ENCODE assay signal across 1 cellular context in the genomic region with DNA sequence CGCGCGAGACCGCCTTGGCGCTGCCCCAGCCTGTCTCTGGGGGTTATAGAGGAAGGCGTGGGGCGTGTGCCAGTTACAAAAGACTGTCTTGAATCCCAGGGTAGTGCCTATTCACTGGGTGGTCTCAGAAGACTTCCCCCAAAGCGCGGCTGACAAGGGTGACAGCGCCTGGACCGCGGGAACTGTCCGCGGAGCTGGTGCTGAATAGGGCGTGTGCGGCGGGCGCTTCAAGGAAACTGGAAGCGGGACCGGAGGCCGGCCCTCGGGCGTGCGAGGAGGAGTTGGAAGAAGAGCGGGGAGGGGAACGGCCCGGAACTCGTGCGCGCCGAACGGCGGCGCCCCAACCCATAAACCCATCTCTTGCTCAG.
TF ChIP-seq lines count a peak whose summit lies in the region.

No MANE protein-coding gene starts in this region.

TF ChIP-seq in HepG2, 621 proteins besides CTCF, POLR2A, EP300 and RAD21 (continued from another document and continues in another):
- TF ChIP-seq, protein P1, sequence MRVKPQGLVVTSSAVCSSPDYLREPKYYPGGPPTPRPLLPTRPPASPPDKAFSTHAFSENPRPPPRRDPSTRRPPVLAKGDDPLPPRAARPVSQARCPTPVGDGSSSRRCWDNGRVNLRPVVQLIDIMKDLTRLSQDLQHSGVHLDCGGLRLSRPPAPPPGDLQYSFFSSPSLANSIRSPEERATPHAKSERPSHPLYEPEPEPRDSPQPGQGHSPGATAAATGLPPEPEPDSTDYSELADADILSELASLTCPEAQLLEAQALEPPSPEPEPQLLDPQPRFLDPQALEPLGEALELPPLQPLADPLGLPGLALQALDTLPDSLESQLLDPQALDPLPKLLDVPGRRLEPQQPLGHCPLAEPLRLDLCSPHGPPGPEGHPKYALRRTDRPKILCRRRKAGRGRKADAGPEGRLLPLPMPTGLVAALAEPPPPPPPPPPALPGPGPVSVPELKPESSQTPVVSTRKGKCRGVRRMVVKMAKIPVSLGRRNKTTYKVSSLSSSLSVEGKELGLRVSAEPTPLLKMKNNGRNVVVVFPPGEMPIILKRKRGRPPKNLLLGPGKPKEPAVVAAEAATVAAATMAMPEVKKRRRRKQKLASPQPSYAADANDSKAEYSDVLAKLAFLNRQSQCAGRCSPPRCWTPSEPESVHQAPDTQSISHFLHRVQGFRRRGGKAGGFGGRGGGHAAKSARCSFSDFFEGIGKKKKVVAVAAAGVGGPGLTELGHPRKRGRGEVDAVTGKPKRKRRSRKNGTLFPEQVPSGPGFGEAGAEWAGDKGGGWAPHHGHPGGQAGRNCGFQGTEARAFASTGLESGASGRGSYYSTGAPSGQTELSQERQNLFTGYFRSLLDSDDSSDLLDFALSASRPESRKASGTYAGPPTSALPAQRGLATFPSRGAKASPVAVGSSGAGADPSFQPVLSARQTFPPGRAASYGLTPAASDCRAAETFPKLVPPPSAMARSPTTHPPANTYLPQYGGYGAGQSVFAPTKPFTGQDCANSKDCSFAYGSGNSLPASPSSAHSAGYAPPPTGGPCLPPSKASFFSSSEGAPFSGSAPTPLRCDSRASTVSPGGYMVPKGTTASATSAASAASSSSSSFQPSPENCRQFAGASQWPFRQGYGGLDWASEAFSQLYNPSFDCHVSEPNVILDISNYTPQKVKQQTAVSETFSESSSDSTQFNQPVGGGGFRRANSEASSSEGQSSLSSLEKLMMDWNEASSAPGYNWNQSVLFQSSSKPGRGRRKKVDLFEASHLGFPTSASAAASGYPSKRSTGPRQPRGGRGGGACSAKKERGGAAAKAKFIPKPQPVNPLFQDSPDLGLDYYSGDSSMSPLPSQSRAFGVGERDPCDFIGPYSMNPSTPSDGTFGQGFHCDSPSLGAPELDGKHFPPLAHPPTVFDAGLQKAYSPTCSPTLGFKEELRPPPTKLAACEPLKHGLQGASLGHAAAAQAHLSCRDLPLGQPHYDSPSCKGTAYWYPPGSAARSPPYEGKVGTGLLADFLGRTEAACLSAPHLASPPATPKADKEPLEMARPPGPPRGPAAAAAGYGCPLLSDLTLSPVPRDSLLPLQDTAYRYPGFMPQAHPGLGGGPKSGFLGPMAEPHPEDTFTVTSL (CRISPR knock-in tag; IDR thresholded peaks at IDR 0.05; ENCODE audit: borderline replicate concordance), result no peak
- peak; percentile 97 for TF ChIP-seq KLF15 (CRISPR knock-in tag; IDR thresholded peaks at IDR 0.05; ENCODE audit: borderline replicate concordance)
- TF ChIP-seq ZNF484 (CRISPR knock-in tag; IDR thresholded peaks at IDR 0.05; ENCODE audit: borderline replicate concordance, low read depth), result no peak
- TF ChIP-seq ZNF431 (CRISPR knock-in tag; IDR thresholded peaks at IDR 0.05; ENCODE audit: borderline replicate concordance, low read depth), result peak; percentile 85; the same call in 1 of the 2 replicates
- TF ChIP-seq IRF2 (CRISPR knock-in tag; IDR thresholded peaks at IDR 0.05), result peak; percentile 67; the same call in 1 of the 2 replicates
- TF ChIP-seq, protein P2, sequence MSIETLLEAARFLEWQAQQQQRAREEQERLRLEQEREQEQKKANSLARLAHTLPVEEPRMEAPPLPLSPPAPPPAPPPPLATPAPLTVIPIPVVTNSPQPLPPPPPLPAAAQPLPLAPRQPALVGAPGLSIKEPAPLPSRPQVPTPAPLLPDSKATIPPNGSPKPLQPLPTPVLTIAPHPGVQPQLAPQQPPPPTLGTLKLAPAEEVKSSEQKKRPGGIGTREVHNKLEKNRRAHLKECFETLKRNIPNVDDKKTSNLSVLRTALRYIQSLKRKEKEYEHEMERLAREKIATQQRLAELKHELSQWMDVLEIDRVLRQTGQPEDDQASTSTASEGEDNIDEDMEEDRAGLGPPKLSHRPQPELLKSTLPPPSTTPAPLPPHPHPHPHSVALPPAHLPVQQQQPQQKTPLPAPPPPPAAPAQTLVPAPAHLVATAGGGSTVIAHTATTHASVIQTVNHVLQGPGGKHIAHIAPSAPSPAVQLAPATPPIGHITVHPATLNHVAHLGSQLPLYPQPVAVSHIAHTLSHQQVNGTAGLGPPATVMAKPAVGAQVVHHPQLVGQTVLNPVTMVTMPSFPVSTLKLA (IDR thresholded peaks at IDR 0.05), result no peak
- no peak for TF ChIP-seq ZNF546 (CRISPR knock-in tag; conservative IDR thresholded peaks at IDR 0.05)
- TF ChIP-seq NFATC3 (CRISPR knock-in tag; IDR thresholded peaks at IDR 0.05), result no peak
- TF ChIP-seq, protein P3, sequence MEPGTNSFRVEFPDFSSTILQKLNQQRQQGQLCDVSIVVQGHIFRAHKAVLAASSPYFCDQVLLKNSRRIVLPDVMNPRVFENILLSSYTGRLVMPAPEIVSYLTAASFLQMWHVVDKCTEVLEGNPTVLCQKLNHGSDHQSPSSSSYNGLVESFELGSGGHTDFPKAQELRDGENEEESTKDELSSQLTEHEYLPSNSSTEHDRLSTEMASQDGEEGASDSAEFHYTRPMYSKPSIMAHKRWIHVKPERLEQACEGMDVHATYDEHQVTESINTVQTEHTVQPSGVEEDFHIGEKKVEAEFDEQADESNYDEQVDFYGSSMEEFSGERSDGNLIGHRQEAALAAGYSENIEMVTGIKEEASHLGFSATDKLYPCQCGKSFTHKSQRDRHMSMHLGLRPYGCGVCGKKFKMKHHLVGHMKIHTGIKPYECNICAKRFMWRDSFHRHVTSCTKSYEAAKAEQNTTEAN (CRISPR knock-in tag; conservative IDR thresholded peaks at IDR 0.05), result peak; percentile 92
- TF ChIP-seq, protein P4, sequence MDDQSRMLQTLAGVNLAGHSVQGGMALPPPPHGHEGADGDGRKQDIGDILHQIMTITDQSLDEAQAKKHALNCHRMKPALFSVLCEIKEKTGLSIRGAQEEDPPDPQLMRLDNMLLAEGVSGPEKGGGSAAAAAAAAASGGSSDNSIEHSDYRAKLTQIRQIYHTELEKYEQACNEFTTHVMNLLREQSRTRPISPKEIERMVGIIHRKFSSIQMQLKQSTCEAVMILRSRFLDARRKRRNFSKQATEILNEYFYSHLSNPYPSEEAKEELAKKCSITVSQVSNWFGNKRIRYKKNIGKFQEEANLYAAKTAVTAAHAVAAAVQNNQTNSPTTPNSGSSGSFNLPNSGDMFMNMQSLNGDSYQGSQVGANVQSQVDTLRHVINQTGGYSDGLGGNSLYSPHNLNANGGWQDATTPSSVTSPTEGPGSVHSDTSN (CRISPR knock-in tag; IDR thresholded peaks at IDR 0.05; ENCODE audit: borderline replicate concordance), result peak; percentile 88; the same call in 1 of the 2 replicates
- TF ChIP-seq ZMYM3 (CRISPR knock-in tag; IDR thresholded peaks at IDR 0.05), result no peak
- TF ChIP-seq, protein P5, sequence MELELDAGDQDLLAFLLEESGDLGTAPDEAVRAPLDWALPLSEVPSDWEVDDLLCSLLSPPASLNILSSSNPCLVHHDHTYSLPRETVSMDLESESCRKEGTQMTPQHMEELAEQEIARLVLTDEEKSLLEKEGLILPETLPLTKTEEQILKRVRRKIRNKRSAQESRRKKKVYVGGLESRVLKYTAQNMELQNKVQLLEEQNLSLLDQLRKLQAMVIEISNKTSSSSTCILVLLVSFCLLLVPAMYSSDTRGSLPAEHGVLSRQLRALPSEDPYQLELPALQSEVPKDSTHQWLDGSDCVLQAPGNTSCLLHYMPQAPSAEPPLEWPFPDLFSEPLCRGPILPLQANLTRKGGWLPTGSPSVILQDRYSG (CRISPR knock-in tag; IDR thresholded peaks at IDR 0.05), result peak; percentile 92; the same call in 1 of the 2 replicates
- TF ChIP-seq HOXA7 (CRISPR knock-in tag; IDR thresholded peaks at IDR 0.05), result no peak
- TF ChIP-seq, protein P6, sequence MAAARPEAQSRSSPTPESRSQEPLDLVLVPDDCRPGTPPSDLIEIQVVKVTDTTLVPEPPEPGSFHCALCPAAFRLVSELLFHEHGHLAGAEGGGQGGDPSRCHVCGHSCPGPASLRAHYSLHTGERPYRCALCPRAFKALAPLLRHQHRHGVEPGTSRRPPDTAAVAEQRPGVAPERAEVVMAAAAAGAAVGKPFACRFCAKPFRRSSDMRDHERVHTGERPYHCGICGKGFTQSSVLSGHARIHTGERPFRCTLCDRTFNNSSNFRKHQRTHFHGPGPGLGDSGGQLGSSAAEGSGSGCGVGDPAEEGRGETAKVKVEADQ (CRISPR knock-in tag; IDR thresholded peaks at IDR 0.05; ENCODE audit: borderline replicate concordance), result peak; percentile 82; the same call in 1 of the 2 replicates
- TF ChIP-seq CEBPG (CRISPR knock-in tag; IDR thresholded peaks at IDR 0.05), result no peak
- no peak for TF ChIP-seq NR2F2 (IDR thresholded peaks at IDR 0.05; ENCODE audit: borderline replicate concordance, low read depth)
- TF ChIP-seq ZNF121 (CRISPR knock-in tag; IDR thresholded peaks at IDR 0.05), result no peak
- no peak for TF ChIP-seq ZNF615 (CRISPR knock-in tag; IDR thresholded peaks at IDR 0.05; ENCODE audit: borderline replicate concordance)
- peak; percentile 49; the same call in 1 of the 2 replicates for TF ChIP-seq KMT2A (CRISPR knock-in tag; IDR thresholded peaks at IDR 0.05)
- no peak for TF ChIP-seq ZFYVE20 (CRISPR knock-in tag; IDR thresholded peaks at IDR 0.05; ENCODE audit: borderline replicate concordance, low read depth)
- TF ChIP-seq, protein P7, sequence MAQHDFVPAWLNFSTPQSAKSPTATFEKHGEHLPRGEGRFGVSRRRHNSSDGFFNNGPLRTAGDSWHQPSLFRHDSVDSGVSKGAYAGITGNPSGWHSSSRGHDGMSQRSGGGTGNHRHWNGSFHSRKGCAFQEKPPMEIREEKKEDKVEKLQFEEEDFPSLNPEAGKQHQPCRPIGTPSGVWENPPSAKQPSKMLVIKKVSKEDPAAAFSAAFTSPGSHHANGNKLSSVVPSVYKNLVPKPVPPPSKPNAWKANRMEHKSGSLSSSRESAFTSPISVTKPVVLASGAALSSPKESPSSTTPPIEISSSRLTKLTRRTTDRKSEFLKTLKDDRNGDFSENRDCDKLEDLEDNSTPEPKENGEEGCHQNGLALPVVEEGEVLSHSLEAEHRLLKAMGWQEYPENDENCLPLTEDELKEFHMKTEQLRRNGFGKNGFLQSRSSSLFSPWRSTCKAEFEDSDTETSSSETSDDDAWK (CRISPR knock-in tag; IDR thresholded peaks at IDR 0.05), result no peak
- no peak for TF ChIP-seq ZSCAN29 (CRISPR knock-in tag; conservative IDR thresholded peaks at IDR 0.05)
- TF ChIP-seq, protein P8, sequence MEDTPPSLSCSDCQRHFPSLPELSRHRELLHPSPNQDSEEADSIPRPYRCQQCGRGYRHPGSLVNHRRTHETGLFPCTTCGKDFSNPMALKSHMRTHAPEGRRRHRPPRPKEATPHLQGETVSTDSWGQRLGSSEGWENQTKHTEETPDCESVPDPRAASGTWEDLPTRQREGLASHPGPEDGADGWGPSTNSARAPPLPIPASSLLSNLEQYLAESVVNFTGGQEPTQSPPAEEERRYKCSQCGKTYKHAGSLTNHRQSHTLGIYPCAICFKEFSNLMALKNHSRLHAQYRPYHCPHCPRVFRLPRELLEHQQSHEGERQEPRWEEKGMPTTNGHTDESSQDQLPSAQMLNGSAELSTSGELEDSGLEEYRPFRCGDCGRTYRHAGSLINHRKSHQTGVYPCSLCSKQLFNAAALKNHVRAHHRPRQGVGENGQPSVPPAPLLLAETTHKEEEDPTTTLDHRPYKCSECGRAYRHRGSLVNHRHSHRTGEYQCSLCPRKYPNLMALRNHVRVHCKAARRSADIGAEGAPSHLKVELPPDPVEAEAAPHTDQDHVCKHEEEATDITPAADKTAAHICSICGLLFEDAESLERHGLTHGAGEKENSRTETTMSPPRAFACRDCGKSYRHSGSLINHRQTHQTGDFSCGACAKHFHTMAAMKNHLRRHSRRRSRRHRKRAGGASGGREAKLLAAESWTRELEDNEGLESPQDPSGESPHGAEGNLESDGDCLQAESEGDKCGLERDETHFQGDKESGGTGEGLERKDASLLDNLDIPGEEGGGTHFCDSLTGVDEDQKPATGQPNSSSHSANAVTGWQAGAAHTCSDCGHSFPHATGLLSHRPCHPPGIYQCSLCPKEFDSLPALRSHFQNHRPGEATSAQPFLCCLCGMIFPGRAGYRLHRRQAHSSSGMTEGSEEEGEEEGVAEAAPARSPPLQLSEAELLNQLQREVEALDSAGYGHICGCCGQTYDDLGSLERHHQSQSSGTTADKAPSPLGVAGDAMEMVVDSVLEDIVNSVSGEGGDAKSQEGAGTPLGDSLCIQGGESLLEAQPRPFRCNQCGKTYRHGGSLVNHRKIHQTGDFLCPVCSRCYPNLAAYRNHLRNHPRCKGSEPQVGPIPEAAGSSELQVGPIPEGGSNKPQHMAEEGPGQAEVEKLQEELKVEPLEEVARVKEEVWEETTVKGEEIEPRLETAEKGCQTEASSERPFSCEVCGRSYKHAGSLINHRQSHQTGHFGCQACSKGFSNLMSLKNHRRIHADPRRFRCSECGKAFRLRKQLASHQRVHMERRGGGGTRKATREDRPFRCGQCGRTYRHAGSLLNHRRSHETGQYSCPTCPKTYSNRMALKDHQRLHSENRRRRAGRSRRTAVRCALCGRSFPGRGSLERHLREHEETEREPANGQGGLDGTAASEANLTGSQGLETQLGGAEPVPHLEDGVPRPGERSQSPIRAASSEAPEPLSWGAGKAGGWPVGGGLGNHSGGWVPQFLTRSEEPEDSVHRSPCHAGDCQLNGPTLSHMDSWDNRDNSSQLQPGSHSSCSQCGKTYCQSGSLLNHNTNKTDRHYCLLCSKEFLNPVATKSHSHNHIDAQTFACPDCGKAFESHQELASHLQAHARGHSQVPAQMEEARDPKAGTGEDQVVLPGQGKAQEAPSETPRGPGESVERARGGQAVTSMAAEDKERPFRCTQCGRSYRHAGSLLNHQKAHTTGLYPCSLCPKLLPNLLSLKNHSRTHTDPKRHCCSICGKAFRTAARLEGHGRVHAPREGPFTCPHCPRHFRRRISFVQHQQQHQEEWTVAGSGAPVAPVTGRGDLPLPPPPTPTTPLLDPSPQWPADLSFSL (CRISPR knock-in tag; IDR thresholded peaks at IDR 0.05), result no peak
- TF ChIP-seq, protein P9, sequence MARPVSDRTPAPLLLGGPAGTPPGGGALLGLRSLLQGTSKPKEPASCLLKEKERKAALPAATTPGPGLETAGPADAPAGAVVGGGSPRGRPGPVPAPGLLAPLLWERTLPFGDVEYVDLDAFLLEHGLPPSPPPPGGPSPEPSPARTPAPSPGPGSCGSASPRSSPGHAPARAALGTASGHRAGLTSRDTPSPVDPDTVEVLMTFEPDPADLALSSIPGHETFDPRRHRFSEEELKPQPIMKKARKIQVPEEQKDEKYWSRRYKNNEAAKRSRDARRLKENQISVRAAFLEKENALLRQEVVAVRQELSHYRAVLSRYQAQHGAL (CRISPR knock-in tag; IDR thresholded peaks at IDR 0.05; ENCODE audit: not compliant biosample characterization), result peak; percentile 97
- 0 out of 2 replicates have a peak, but pooled peaks have one; percentile 30 for TF ChIP-seq ZNF614 (CRISPR knock-in tag; IDR thresholded peaks at IDR 0.05; ENCODE audit: borderline replicate concordance)
- TF ChIP-seq, protein P10, sequence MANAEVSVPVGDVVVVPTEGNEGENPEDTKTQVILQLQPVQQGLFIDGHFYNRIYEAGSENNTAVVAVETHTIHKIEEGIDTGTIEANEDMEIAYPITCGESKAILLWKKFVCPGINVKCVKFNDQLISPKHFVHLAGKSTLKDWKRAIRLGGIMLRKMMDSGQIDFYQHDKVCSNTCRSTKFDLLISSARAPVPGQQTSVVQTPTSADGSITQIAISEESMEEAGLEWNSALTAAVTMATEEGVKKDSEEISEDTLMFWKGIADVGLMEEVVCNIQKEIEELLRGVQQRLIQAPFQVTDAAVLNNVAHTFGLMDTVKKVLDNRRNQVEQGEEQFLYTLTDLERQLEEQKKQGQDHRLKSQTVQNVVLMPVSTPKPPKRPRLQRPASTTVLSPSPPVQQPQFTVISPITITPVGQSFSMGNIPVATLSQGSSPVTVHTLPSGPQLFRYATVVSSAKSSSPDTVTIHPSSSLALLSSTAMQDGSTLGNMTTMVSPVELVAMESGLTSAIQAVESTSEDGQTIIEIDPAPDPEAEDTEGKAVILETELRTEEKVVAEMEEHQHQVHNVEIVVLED (CRISPR knock-in tag; IDR thresholded peaks at IDR 0.05; ENCODE audit: borderline replicate concordance), result no peak
- no peak for TF ChIP-seq TCF12 (IDR thresholded peaks at IDR 0.05)
- no peak for TF ChIP-seq TCF12 (CRISPR knock-in tag; IDR thresholded peaks at IDR 0.05)
- no peak for TF ChIP-seq PAX8 (CRISPR knock-in tag; IDR thresholded peaks at IDR 0.05; ENCODE audit: borderline replicate concordance)
- peak; percentile 75 for TF ChIP-seq RFXAP (CRISPR knock-in tag; IDR thresholded peaks at IDR 0.05; ENCODE audit: borderline replicate concordance)
